8 cellular contexts compared by ENCODE assay signal in genomic region chr10:131900350-131901152, GRCh38. TPM values are rescaled to one million over a fixed set of nuclear protein-coding genes. Genes with fewer than 3 reads are reported as not detected.
A peak's percentile ranks its signal among the peaks of the same experiment; 100 is the strongest.
DNase-seq lines count a peak whose midpoint lies in the region; ATAC-seq and TF ChIP-seq lines count a peak whose summit lies in the region.

Gene PPP2R2D (plus strand): TSS chr10:131901008. CDS start chr10:131901149, 141 bp downstream.

- peak; percentile 93 to 98 (median 97) for DNase-seq in CD4-positive, CD25-positive, alpha-beta regulatory T cell
- DNase-seq in NCI-H82 treated with DMSO at 0.1 percent for 48 hours (lab: John Stamatoyannopoulos, UW; ENCODE audit: unreplicated experiment) = peak; percentile 18
- DNase-seq in activated CD8-positive, alpha-beta memory T cell treated with anti-CD3 and anti-CD28 coated beads for 1 hour (ENCODE audit: extremely low read depth in 1 of 2, low read depth in 1 of 2) = peak; percentile 92 to 94
- DNase-seq in effector CD4-positive, alpha-beta T cell = peak; percentile 93
- DNase-seq in lung (ENCODE audit: low spot score) = peak; percentile 95
- DNase-seq in stimulated activated CD4-positive, alpha-beta T cell treated with anti-CD3 and anti-CD28 coated beads, TNF-alpha, amount 100 ng/mL, for 4 hours (ENCODE audit: low read depth in 3 of 3) = peak; percentile 92 to 93 (median 92)

- peaks cover 31% of the 10 kb centered on the region for H3K27me3 Mint-ChIP-seq in CD4-positive, CD25-positive, alpha-beta regulatory T cell

- peaks cover 44% of the 10 kb centered on the region for H3K4me1 ChIP-seq in CD4-positive, CD25-positive, alpha-beta regulatory T cell (ENCODE audit: control insufficient read depth, insufficient read depth, low read length, poor library complexity, severe bottlenecking)
- H3K4me1 ChIP-seq in lung (ENCODE audit: control insufficient read depth in 2 of 2, insufficient read depth in 2 of 2, low read length in 2 of 2) = peaks cover 12 to 22% of the 10 kb centered on the region in 2 donors

- H3K9me3 Mint-ChIP-seq in CD4-positive, CD25-positive, alpha-beta regulatory T cell = peaks cover 0 to 3% (median 0%) of the 10 kb centered on the region in 7 donors

- no peaks in the 10 kb centered on the region for H3K9me3 ChIP-seq in CD4-positive, CD25-positive, alpha-beta regulatory T cell (ENCODE audit: control insufficient read depth in 2 of 2, low read length in 2 of 2)
- H3K9me3 ChIP-seq in lung (ENCODE audit: control insufficient read depth in 2 of 2, insufficient read depth in 1 of 2, low read length in 1 of 2) = no peaks in the 10 kb centered on the region

- peak; percentile 90 for ATAC-seq in CD4-positive, CD25-positive, alpha-beta regulatory T cell (ENCODE audit: low read depth in 2 of 2)
- ATAC-seq in GM19438 (IDR thresholded peaks at IDR 0.05; ENCODE audit: low read depth, unreplicated experiment) (peak; percentile 89), HG03571 (IDR thresholded peaks at IDR 0.05; ENCODE audit: unreplicated experiment) (peak; percentile 88), lung (ENCODE audit: insufficient read depth, low FRiP score) (peak; percentile 97)

- no peak for TF ChIP-seq CTCF in lung (IDR thresholded peaks at IDR 0.05; ENCODE audit: control extremely low read depth, extremely low read depth)

- H3K4me1 Mint-ChIP-seq in CD4-positive, CD25-positive, alpha-beta regulatory T cell = peaks cover 15 to 53% (median 32%) of the 10 kb centered on the region in 4 donors

- peak within 1 kb of the TSS; percentile 86 for H3K4me3 ChIP-seq in CD4-positive, CD25-positive, alpha-beta regulatory T cell (ENCODE audit: low read depth, low read length)
- peak within 1 kb of the TSS; percentile 87 for H3K4me3 ChIP-seq in lung

- no peaks in the 10 kb centered on the region for H3K27me3 ChIP-seq in CD4-positive, CD25-positive, alpha-beta regulatory T cell (ENCODE audit: control insufficient read depth, insufficient read depth, low read length)
- no peaks in the 10 kb centered on the region for H3K27me3 ChIP-seq in lung (ENCODE audit: control insufficient read depth, insufficient read depth)

- peaks cover 2% of the 10 kb centered on the region for H3K36me3 ChIP-seq in CD4-positive, CD25-positive, alpha-beta regulatory T cell (ENCODE audit: control insufficient read depth, insufficient read depth, low read length)
- peaks cover 0 to 4% of the 10 kb centered on the region in 2 donors for H3K36me3 ChIP-seq in lung (ENCODE audit: control insufficient read depth in 2 of 2, insufficient read depth in 2 of 2, low read length in 2 of 2)

- peak within 1 kb of the TSS; percentile 90 to 97 (median 97) for H3K27ac Mint-ChIP-seq in CD4-positive, CD25-positive, alpha-beta regulatory T cell

- no peaks in the 10 kb centered on the region for H3K36me3 Mint-ChIP-seq in CD4-positive, CD25-positive, alpha-beta regulatory T cell

- 0% methylated on average over 66 to 107 of the region's 107 CpGs for WGBS in lung, 2 donors

- peak within 1 kb of the TSS; percentile 91 to 98 (median 95) for H3K4me3 Mint-ChIP-seq in CD4-positive, CD25-positive, alpha-beta regulatory T cell

- H3K27ac ChIP-seq in CD4-positive, CD25-positive, alpha-beta regulatory T cell (ENCODE audit: insufficient read depth, low read length, poor library complexity, severe bottlenecking) = peak within 1 kb of the TSS; percentile 93
- H3K27ac ChIP-seq in lung (ENCODE audit: low read depth in 1 of 2, low read length in 1 of 2) = peak within 1 kb of the TSS; percentile 93 to 97

RNA-seq across cellular contexts. Expression of gene PPP2R2D, which starts in this region (rescaled TPM):
- total RNA-seq in CD4-positive, CD25-positive, alpha-beta regulatory T cell = 41.8 TPM
- 10 to 100 TPM; 23.8 to 48.1 (median 25.6) TPM for polyA plus RNA-seq in CD4-positive, CD25-positive, alpha-beta regulatory T cell
- 10 to 100 TPM; 22.1 to 51.4 TPM for total RNA-seq in lung
- polyA plus RNA-seq in lung = 10 to 100 TPM; 15.6 to 22.0 TPM

Comparison
In these comparisons a context has a peak if more than half of its experiments do, and no peak if none do; other contexts are left out.
1. Peak in every context shown above with its lines: DNase-seq, ATAC-seq, H3K4me3 ChIP-seq and H3K27ac ChIP-seq.
2. DNase-seq: peak in every context shown above with its lines; median percentile 97 in CD4-positive, CD25-positive, alpha-beta regulatory T cell; 95 in lung; 93 in activated CD8-positive, alpha-beta memory T cell treated with anti-CD3 and anti-CD28 coated beads for 1 hour; 93 in effector CD4-positive, alpha-beta T cell; 92 in stimulated activated CD4-positive, alpha-beta T cell treated with anti-CD3 and anti-CD28 coated beads, TNF-alpha, amount 100 ng/mL, for 4 hours; 18 in NCI-H82 treated with DMSO at 0.1 percent for 48 hours.